8 cellular contexts compared by ENCODE assay signal in the genomic region with DNA sequence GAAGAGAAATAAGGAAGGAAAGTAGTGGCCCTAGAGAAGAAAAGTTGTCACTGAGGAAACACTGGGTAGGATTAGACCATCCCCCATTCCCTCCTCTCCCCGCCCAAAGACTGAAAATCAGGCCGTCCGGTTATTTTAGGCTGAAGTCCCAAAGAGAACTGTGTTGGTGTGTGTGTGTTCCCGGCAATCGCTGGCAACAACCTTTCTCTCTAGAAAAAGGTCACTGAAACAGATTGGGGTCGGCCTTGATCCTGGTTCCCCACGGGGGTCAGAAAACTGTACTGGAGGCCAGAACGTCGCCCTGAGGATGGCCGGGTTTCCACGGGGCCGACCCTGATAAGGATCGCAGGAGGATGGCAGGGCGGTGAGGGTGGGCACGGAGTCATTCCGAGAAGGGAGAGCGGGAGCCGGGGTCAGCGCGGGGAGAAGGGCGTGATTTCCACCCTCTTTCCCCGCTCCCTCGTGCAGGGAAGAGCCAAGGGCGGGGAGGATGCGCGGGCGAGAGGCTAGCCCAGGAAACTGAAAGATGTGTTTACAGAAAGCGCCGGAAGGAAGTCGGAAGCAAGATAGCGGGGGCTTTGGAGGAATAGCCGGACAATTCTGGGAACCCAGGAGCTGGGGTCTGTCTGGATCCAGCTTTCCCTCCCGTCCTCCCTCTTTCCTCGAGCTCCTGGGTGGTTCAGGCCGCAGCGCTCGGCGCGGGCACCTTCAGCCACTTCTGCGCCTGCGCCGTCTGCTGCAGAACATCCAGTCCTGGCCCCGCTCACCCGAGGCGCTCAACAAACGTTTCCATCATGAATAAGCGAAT.
DNase-seq lines count a peak whose midpoint lies in the region; ATAC-seq lines count a peak whose summit lies in the region.

No MANE protein-coding gene starts in this region.

- peak overlapping the region; percentile 78 for H3K27ac Mint-ChIP-seq in memory B cell

- H3K4me3 Mint-ChIP-seq in memory B cell: peak overlapping the region; percentile 95

- H3K36me3 Mint-ChIP-seq in memory B cell: no peaks in the 10 kb centered on the region

- peak; percentile 55 for ATAC-seq in HG03280 (IDR thresholded peaks at IDR 0.05; ENCODE audit: unreplicated experiment)
- ATAC-seq in memory B cell (ENCODE audit: low read depth): peak; percentile 77
- ATAC-seq in HG02938 (IDR thresholded peaks at IDR 0.05; ENCODE audit: unreplicated experiment): no peak

- H3K9me3 Mint-ChIP-seq in memory B cell: peaks cover 1% of the 10 kb centered on the region

- peaks cover 12% of the 10 kb centered on the region for H3K4me1 Mint-ChIP-seq in memory B cell

- peak; percentile 66 for DNase-seq in ELR (ENCODE audit: low read depth)
- peak; percentile 63 to 76 for DNase-seq in activated CD4-positive, alpha-beta T cell treated with anti-CD3 and anti-CD28 coated beads for 4 hours
- DNase-seq in cerebellar cortex (ENCODE audit: low spot score): peak; percentile 18
- DNase-seq in memory B cell (ENCODE audit: low spot score in 2 of 2): peak; percentile 42 to 47
- peak; percentile 33 to 37 for DNase-seq in stimulated activated CD8-positive, alpha-beta memory T cell treated with anti-CD3 and anti-CD28 coated beads, Interleukin-15, amount 100 ng/mL, for 4 hours (ENCODE audit: low read depth in 2 of 2)
- DNase-seq in NCI-H2081 (lab: John Stamatoyannopoulos, UW): no peak

- H3K27me3 Mint-ChIP-seq in memory B cell: no peaks in the 10 kb centered on the region

Comparison
In these comparisons a context has a peak if more than half of its experiments do, and no peak if none do; other contexts are left out.
1. DNase-seq: peak in ELR (single experiment), activated CD4-positive, alpha-beta T cell treated with anti-CD3 and anti-CD28 coated beads for 4 hours (2 of 2), cerebellar cortex (single experiment), memory B cell (2 of 2) and stimulated activated CD8-positive, alpha-beta memory T cell treated with anti-CD3 and anti-CD28 coated beads, Interleukin-15, amount 100 ng/mL, for 4 hours (2 of 2); none in NCI-H2081 (0 of 2).